35 cellular contexts compared by ENCODE assay signal in the genomic region with DNA sequence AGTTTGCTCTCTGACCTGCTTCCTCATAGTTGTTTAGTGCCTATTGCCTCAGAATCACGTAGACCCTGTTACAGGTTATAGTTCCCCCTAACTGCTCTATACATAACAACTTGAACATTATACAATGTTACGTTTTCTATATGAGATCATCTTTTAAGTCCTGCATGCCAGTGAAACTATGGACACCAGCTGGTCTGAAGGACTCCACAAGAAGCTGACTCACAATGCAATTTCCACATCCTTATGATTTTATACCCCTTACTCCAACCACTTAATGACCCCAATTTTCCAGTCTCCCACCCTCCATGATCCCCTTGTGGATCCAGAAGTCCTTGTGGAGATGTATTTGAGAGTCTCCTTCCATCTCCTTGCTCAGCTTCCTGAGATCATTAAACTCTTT. TPM values are rescaled to one million over a fixed set of nuclear protein-coding genes. Genes with fewer than 3 reads are reported as not detected.
"Had no signal": no experiment of that assay in that cellular context is flagged by ENCODE, and none has a peak within 500 bp of the region (broad histone marks: within the 10 kb centered on the region; RNA-seq: fewer than 3 reads in every experiment).

No MANE protein-coding gene starts in this region.

- H3K4me1 Mint-ChIP-seq: activated CD4-positive, alpha-beta T cell treated with anti-CD3 and anti-CD28 coated beads for 36 hours; brain; WTC11 had no signal

- ATAC-seq: activated CD4-positive, alpha-beta T cell treated with anti-CD3 and anti-CD28 coated beads for 36 hours; activated CD4-positive, CD25-positive, alpha-beta regulatory T cell treated with anti-CD3 and anti-CD28 coated beads, Interleukin-2, amount 50 U/mL, for 24 hours; activated naive CD4-positive, alpha-beta T cell treated with anti-CD3 and anti-CD28 coated beads, Interleukin-2, amount 50 U/mL, for 72 hours; activated T-cell treated with anti-CD3 and anti-CD28 coated beads, Interleukin-2, amount 50 U/mL, for 4 hours; K562; PC-3; WTC11 had no signal

- H3K27ac ChIP-seq: adrenal gland, Peyer's patch, SJSA1 had no signal

- DNase-seq: activated CD4-positive, alpha-beta memory T cell treated with anti-CD3 and anti-CD28 coated beads for 36 hours; activated CD4-positive, alpha-beta T cell treated with anti-CD3 and anti-CD28 coated beads for 36 hours; activated CD4-positive, alpha-beta T cell treated with anti-CD3 and anti-CD28 coated beads, Interleukin-2, amount 50 U/mL, for 1 hour; activated CD8-positive, alpha-beta memory T cell treated with anti-CD3 and anti-CD28 coated beads, Interleukin-2, amount 50 U/mL, for 4 hours; activated gamma-delta T cell treated with Interleukin-2 at 50 U/mL for 16 hours; activated naive CD4-positive, alpha-beta T cell treated with anti-CD3 and anti-CD28 coated beads for 36 hours; activated T-cell treated with anti-CD3 and anti-CD28 coated beads for 4 hours; activated T-cell treated with anti-CD3 and anti-CD28 coated beads, Interleukin-2, amount 50 U/mL, for 4 hours; adrenal gland; central memory CD4-positive, alpha-beta T cell; NCI-H1092 treated with DMSO at 0.1 percent for 48 hours; NCI-H1417; NCI-H146; NCI-H187 treated with DMSO at 0.1 percent for 48 hours; NCI-H2081 treated with DMSO at 0.1 percent for 48 hours; NCI-H510A; NCI-H526; NCI-H748 treated with DMSO at 0.1 percent for 48 hours; NK-92 treated with Interleukin-12 subunit alpha and Interleukin-12 subunit beta, amount 100 ng/mL, for 24 hours; PC-3; Peyer's patch; RPMI8226; SHP77 treated with DMSO at 0.1 percent for 48 hours; SK-N-SH had no signal

- H3K27me3 Mint-ChIP-seq: brain had no signal

- H3K9me3 Mint-ChIP-seq: activated CD4-positive, alpha-beta memory T cell treated with anti-CD3 and anti-CD28 coated beads for 36 hours; activated naive CD4-positive, alpha-beta T cell treated with anti-CD3 and anti-CD28 coated beads for 36 hours; activated naive CD4-positive, alpha-beta T cell treated with anti-CD3 and anti-CD28 coated beads, Interleukin-2, amount 50 U/mL, for 72 hours; activated T-helper 1 cell treated with anti-CD3 and anti-CD28 coated beads, Interleukin-12 subunit alpha, Interleukin-12 subunit beta, Interleukin-2, Interleukin-4 antibody, amounts not matched to agents 30 ng/mL and 10 ng/mL and 1 ng/mL, durations not matched to agents 14 hours and 24 hours and 36 hours; brain; T-helper 1 cell treated with Interleukin-12 subunit alpha and Interleukin-12 subunit beta and Interleukin-4 antibody, amounts not matched to agents 30 μg/mL and 1 μg/mL, for 36 hours; T-helper 2 cell treated with Interferon-gamma antibody and Interleukin-4, amounts not matched to agents 5 μg/mL and 100 μg/mL, for 36 hours had no signal

- FAIRE-seq: K562, TTC549 had no signal

- H3K4me3 Mint-ChIP-seq: activated CD4-positive, alpha-beta memory T cell treated with anti-CD3 and anti-CD28 coated beads for 36 hours; activated CD4-positive, alpha-beta T cell treated with anti-CD3 and anti-CD28 coated beads for 36 hours; activated naive CD4-positive, alpha-beta T cell treated with anti-CD3 and anti-CD28 coated beads for 36 hours; activated T-cell treated with anti-CD3 and anti-CD28 coated beads, Interleukin-2, amount 50 U/mL, for 4 hours; activated T-helper 1 cell treated with anti-CD3 and anti-CD28 coated beads, Interleukin-12 subunit alpha, Interleukin-12 subunit beta, Interleukin-2, Interleukin-4 antibody, amounts not matched to agents 30 ng/mL and 10 ng/mL and 1 ng/mL, durations not matched to agents 14 hours and 24 hours and 36 hours; brain; T-helper 1 cell treated with Interleukin-12 subunit alpha and Interleukin-12 subunit beta and Interleukin-4 antibody, amounts not matched to agents 30 μg/mL and 1 μg/mL, for 36 hours; T-helper 2 cell treated with Interferon-gamma antibody and Interleukin-4, amounts not matched to agents 5 μg/mL and 100 μg/mL, for 36 hours; WTC11 had no signal

- H3K36me3 ChIP-seq: adrenal gland, Peyer's patch, SJSA1 had no signal

- H3K27ac Mint-ChIP-seq: activated CD4-positive, alpha-beta memory T cell treated with anti-CD3 and anti-CD28 coated beads for 36 hours; activated CD4-positive, alpha-beta T cell treated with anti-CD3 and anti-CD28 coated beads for 36 hours; activated naive CD4-positive, alpha-beta T cell treated with anti-CD3 and anti-CD28 coated beads for 36 hours; activated naive CD4-positive, alpha-beta T cell treated with anti-CD3 and anti-CD28 coated beads, Interleukin-2, amount 50 U/mL, for 72 hours; activated T-helper 1 cell treated with anti-CD3 and anti-CD28 coated beads, Interleukin-12 subunit alpha, Interleukin-12 subunit beta, Interleukin-2, Interleukin-4 antibody, amounts not matched to agents 30 ng/mL and 10 ng/mL and 1 ng/mL, durations not matched to agents 14 hours and 24 hours and 36 hours; brain; T-helper 1 cell treated with Interleukin-12 subunit alpha and Interleukin-12 subunit beta and Interleukin-4 antibody, amounts not matched to agents 30 μg/mL and 1 μg/mL, for 36 hours; T-helper 2 cell treated with Interferon-gamma antibody and Interleukin-4, amounts not matched to agents 5 μg/mL and 100 μg/mL, for 36 hours; WTC11 had no signal

- H3K9me3 ChIP-seq: adrenal gland, SJSA1, SK-N-SH had no signal

- H3K4me2 ChIP-seq: SK-N-SH had no signal

- H3K36me3 Mint-ChIP-seq: activated CD4-positive, alpha-beta memory T cell treated with anti-CD3 and anti-CD28 coated beads for 36 hours; brain; WTC11 had no signal

- H3K27me3 ChIP-seq: adrenal gland, Peyer's patch, SJSA1 had no signal

- H3K4me3 ChIP-seq: adrenal gland, K562, Peyer's patch, SJSA1 had no signal

- H3K4me1 ChIP-seq: adrenal gland, Peyer's patch, SJSA1 had no signal

- H3K9ac ChIP-seq: SK-N-SH had no signal

RNA-seq across cellular contexts. Expression of a gene that starts 34.9 kb away (rescaled TPM):
- total RNA-seq: activated CD4-positive, alpha-beta memory T cell treated with anti-CD3 and anti-CD28 coated beads for 36 hours; activated naive CD4-positive, alpha-beta T cell treated with anti-CD3 and anti-CD28 coated beads for 36 hours; activated T-helper 1 cell treated with anti-CD3 and anti-CD28 coated beads, Interleukin-12 subunit alpha, Interleukin-12 subunit beta, Interleukin-2, Interleukin-4 antibody, amounts not matched to agents 30 ng/mL and 10 ng/mL and 1 ng/mL, durations not matched to agents 14 hours and 24 hours and 36 hours; M059J; SJSA1 had no signal
